ENCODE assay signal across 19 cellular contexts in genomic region chr18:37769846-37770245, GRCh38.
DNase-seq lines count a peak whose midpoint lies in the region; ATAC-seq, FAIRE-seq and TF ChIP-seq lines count a peak whose summit lies in the region.
"Had no signal": no experiment of that assay in that cellular context is flagged by ENCODE, and none has a peak within 500 bp of the region (broad histone marks: within the 10 kb centered on the region; RNA-seq: fewer than 3 reads in every experiment).

No MANE protein-coding gene starts in this region.

- no peak for FAIRE-seq in bronchial epithelial cell (lab: Jason Lieb, UNC)
- FAIRE-seq: GM12891, H54, HepG2 had no signal

- no peaks in the 10 kb centered on the region for H3K9me3 ChIP-seq in left lung
- H3K9me3 ChIP-seq: BLaER1 treated with 17β-estradiol and CSF1 and Interleukin-3, amounts not matched to agents 10 nM and 100 nM had no signal

- intact Hi-C loops in left lung (cut with DNase I): no loop called here

- H3K4me1 ChIP-seq in left lung: no peaks in the 10 kb centered on the region

- DNase-seq in HT1080 (ENCODE audit: low read depth): peak; percentile 10
- DNase-seq in OCI-M1 (lab: John Stamatoyannopoulos, UW): peak; percentile 25
- peak; percentile 33 for DNase-seq in bronchial epithelial cell (ENCODE audit: low read depth)
- DNase-seq in kidney tubule cell (ENCODE audit: low spot score): peak; percentile 4
- no peak for DNase-seq in left lung
- DNase-seq: CD8-positive, alpha-beta T cell; COR-L47; DMS 273 treated with DMSO at 0.1 percent for 48 hours; DMS53; DND-41; EL; HCEC 1CT had no signal

- ATAC-seq in left lung (no peak), HG02885 (IDR thresholded peaks at IDR 0.05; ENCODE audit: poor library complexity, unreplicated experiment) (no peak), GM21367 (IDR thresholded peaks at IDR 0.05; ENCODE audit: unreplicated experiment) (no peak)
- ATAC-seq: CD8-positive, alpha-beta T cell; GM23338; HepG2 had no signal

- H3K27me3 ChIP-seq in bronchial epithelial cell (ENCODE audit: control insufficient read depth, insufficient read depth, low read length) (no peaks in the 10 kb centered on the region), left lung (no peaks in the 10 kb centered on the region)
- H3K27me3 ChIP-seq: BLaER1 treated with 17β-estradiol and CSF1 and Interleukin-3, amounts not matched to agents 10 nM and 100 nM had no signal

- H3K27ac ChIP-seq in left lung: no peak overlapping the region
- H3K27ac ChIP-seq: BLaER1 treated with 17β-estradiol and CSF1 and Interleukin-3, amounts not matched to agents 10 nM and 100 nM had no signal

- H3K36me3 ChIP-seq in bronchial epithelial cell (ENCODE audit: control insufficient read depth, insufficient read depth, low read length) (no peaks in the 10 kb centered on the region), left lung (no peaks in the 10 kb centered on the region)
- H3K36me3 ChIP-seq: BLaER1 treated with 17β-estradiol and CSF1 and Interleukin-3, amounts not matched to agents 10 nM and 100 nM had no signal

- H3K4me3 ChIP-seq in bronchial epithelial cell (ENCODE audit: low read depth, low read length): no peak overlapping the region
- H3K4me3 ChIP-seq in left lung: no peak overlapping the region
- H3K4me3 ChIP-seq: BLaER1 treated with 17β-estradiol and CSF1 and Interleukin-3, amounts not matched to agents 10 nM and 100 nM; GM23338 had no signal

- no peak for TF ChIP-seq CTCF in bronchial epithelial cell (IDR thresholded peaks at IDR 0.05; ENCODE audit: insufficient read depth, low read length, severe bottlenecking)
- TF ChIP-seq CTCF in left lung (IDR thresholded peaks at IDR 0.05): no peak

Comparison
In these comparisons a context has a peak if more than half of its experiments do, and no peak if none do; other contexts are left out.
1. DNase-seq: peak in HT1080 (single experiment), OCI-M1 (single experiment), bronchial epithelial cell (single experiment) and kidney tubule cell (single experiment); none in left lung (0 of 2).